Comparison of ENCODE assay signal across 1 cellular context in genomic region chr5:154467655-154468354, GRCh38.
TF ChIP-seq lines count a peak whose summit lies in the region.

No MANE protein-coding gene starts in this region.

TF ChIP-seq in HEK293, 187 proteins besides CTCF, POLR2A, EP300 and RAD21 (continued from another document):
- TF ChIP-seq ZNF18 (tag by site-specific recombination; IDR thresholded peaks at IDR 0.05) (peak; percentile 50; the same call in 1 of the 2 replicates), TRIM28 (IDR thresholded peaks at IDR 0.05; ENCODE audit: borderline replicate concordance, low read length) (no peak), BCL11B (tag by site-specific recombination; IDR thresholded peaks at IDR 0.05; ENCODE audit: low read depth) (no peak), ZNF302 (tag by site-specific recombination; IDR thresholded peaks at IDR 0.05; ENCODE audit: low read depth) (no peak), ZNF404 (tag by site-specific recombination; IDR thresholded peaks at IDR 0.05) (no peak), ZNF341 (tag by site-specific recombination; IDR thresholded peaks at IDR 0.05; ENCODE audit: low read depth) (peak; percentile 37; the same call in 1 of the 2 replicates), BCL6B (tag by site-specific recombination; IDR thresholded peaks at IDR 0.05) (no peak), ZNF704 (tag by site-specific recombination; IDR thresholded peaks at IDR 0.05) (no peak), ZNF169 (tag by site-specific recombination; IDR thresholded peaks at IDR 0.05) (no peak), ZNF654 (tag by site-specific recombination; IDR thresholded peaks at IDR 0.05; ENCODE audit: low read depth) (peak; percentile 88), HOXD13 (CRISPR knock-in tag; IDR thresholded peaks at IDR 0.05; ENCODE audit: borderline replicate concordance) (no peak), ZBTB48 (tag by site-specific recombination; IDR thresholded peaks at IDR 0.05) (0 out of 2 replicates have a peak, but pooled peaks have one; percentile 21), ZNF155 (tag by site-specific recombination; IDR thresholded peaks at IDR 0.05) (no peak)
- TF ChIP-seq, protein P1, sequence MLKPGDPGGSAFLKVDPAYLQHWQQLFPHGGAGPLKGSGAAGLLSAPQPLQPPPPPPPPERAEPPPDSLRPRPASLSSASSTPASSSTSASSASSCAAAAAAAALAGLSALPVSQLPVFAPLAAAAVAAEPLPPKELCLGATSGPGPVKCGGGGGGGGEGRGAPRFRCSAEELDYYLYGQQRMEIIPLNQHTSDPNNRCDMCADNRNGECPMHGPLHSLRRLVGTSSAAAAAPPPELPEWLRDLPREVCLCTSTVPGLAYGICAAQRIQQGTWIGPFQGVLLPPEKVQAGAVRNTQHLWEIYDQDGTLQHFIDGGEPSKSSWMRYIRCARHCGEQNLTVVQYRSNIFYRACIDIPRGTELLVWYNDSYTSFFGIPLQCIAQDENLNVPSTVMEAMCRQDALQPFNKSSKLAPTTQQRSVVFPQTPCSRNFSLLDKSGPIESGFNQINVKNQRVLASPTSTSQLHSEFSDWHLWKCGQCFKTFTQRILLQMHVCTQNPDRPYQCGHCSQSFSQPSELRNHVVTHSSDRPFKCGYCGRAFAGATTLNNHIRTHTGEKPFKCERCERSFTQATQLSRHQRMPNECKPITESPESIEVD (tag by site-specific recombination; IDR thresholded peaks at IDR 0.05) = no peak
TF ChIP-seq in HEK293: peak in this region for 9.
